In genomic region chr5:28957450-28957849, GRCh38 we compare ENCODE assay signal across 25 cellular contexts.
DNase-seq lines count a peak whose midpoint lies in the region; FAIRE-seq and TF ChIP-seq lines count a peak whose summit lies in the region.
"Had no signal": no experiment of that assay in that cellular context is flagged by ENCODE, and none has a peak within 500 bp of the region (broad histone marks: within the 10 kb centered on the region; RNA-seq: fewer than 3 reads in every experiment).

No MANE protein-coding gene starts in this region.

- H3K4me1 ChIP-seq in A673 (ENCODE audit: insufficient read depth, low read length, poor library complexity, severe bottlenecking), result no peaks in the 10 kb centered on the region
- H3K4me1 ChIP-seq in endothelial cell of umbilical vein (ENCODE audit: control insufficient read depth, extremely low read depth, insufficient read depth, low read length), result no peaks in the 10 kb centered on the region
- H3K4me1 ChIP-seq: A549, BE2C, BLaER1 had no signal

- H3K9me3 ChIP-seq in A673 (ENCODE audit: low read depth, low read length, poor library complexity, severe bottlenecking), result no peaks in the 10 kb centered on the region
- H3K9me3 ChIP-seq in endothelial cell of umbilical vein (replicated peaks; ENCODE audit: control insufficient read depth, insufficient read depth, low read length), result no peaks in the 10 kb centered on the region
- H3K9me3 ChIP-seq: A549, BE2C had no signal

- CTCF ChIA-PET in A673 (lab: Charles Lee), result no interaction called here
- CTCF ChIA-PET in endothelial cell of umbilical vein (lab: Charles Lee), result no interaction called here

- TF ChIP-seq CTCF in A673 (conservative IDR thresholded peaks at IDR 0.05; ENCODE audit: low read depth, low read length) (no peak), endothelial cell of umbilical vein (IDR thresholded peaks at IDR 0.05; ENCODE audit: extremely low read depth in 1 of 2, insufficient read depth in 1 of 2, low read depth in 1 of 2, low read length in 2 of 2) (no peak)

- intact Hi-C loops in A673 (cut with micrococcal nuclease; ENCODE audit: unreplicated experiment) (no loop called here), endothelial cell of umbilical vein (cut with micrococcal nuclease) (no loop called here)

- H3K79me2 ChIP-seq in endothelial cell of umbilical vein (ENCODE audit: control insufficient read depth, insufficient read depth, low read length), result no peaks in the 10 kb centered on the region

- DNase-seq in A673 (ENCODE audit: low spot score), result peak; percentile 0
- DNase-seq in amniotic epithelial cell (ENCODE audit: low read depth), result peak; percentile 16
- DNase-seq in endothelial cell of umbilical vein (ENCODE audit: low read depth, low spot score), result no peak
- no peak for DNase-seq in HUDEP-2 (lab: John Stamatoyannopoulos, UW; ENCODE audit: unreplicated experiment in 76 of 76)
- DNase-seq in anterior cingulate cortex (lab: John Stamatoyannopoulos, UW), result no peak
- DNase-seq: ACHN; BE2C; C1 segment of cervical spinal cord; CD4-positive, alpha-beta memory T cell; CD4-positive, CD25-positive, alpha-beta regulatory T cell; CD8-positive, alpha-beta memory T cell; COR-L47; DMS 273 treated with DMSO at 0.1 percent for 48 hours; DMS153; DMS53; DMS79; DND-41; EL; GDM1 had no signal

- dilution Hi-C loops in endothelial cell of umbilical vein (cut with MboI; ENCODE audit: extremely low pct_ligation_motif_present, low sequenced_read_pairs), result no loop called here

- POLR2A ChIA-PET in A673 (lab: Charles Lee; ENCODE audit: low non-redundant PET), result no interaction called here
- POLR2A ChIA-PET in endothelial cell of umbilical vein (lab: Charles Lee), result no interaction called here

- no peaks in the 10 kb centered on the region for H4K20me1 ChIP-seq in endothelial cell of umbilical vein (replicated peaks; ENCODE audit: control insufficient read depth, extremely low read depth, insufficient read depth, low read length)
- H4K20me1 ChIP-seq: BLaER1 had no signal

- H3K9ac ChIP-seq in endothelial cell of umbilical vein (replicated peaks; ENCODE audit: extremely low read depth, insufficient read depth, low read length), result no peak overlapping the region
- H3K9ac ChIP-seq: BLaER1 had no signal

- no peak for TF ChIP-seq POLR2A in endothelial cell of umbilical vein (IDR thresholded peaks at IDR 0.05; ENCODE audit: low read depth, low read length)

- no peak overlapping the region for H3K4me2 ChIP-seq in endothelial cell of umbilical vein (ENCODE audit: insufficient read depth, low read length)
- H3K4me2 ChIP-seq: A549, BLaER1 had no signal

- H3K27me3 ChIP-seq in A673 (replicated peaks; ENCODE audit: insufficient read depth, low read depth, low read length, poor library complexity) (no peaks in the 10 kb centered on the region), endothelial cell of umbilical vein (ENCODE audit: control insufficient read depth in 2 of 2, insufficient read depth in 2 of 2, low read length in 2 of 2) (no peaks in the 10 kb centered on the region)
- H3K27me3 ChIP-seq: BE2C, BLaER1 had no signal

- no TSS peak for BruUV-seq in A673 (replicated peaks; lab: Mats Ljungman, UMichigan)
- BruUV-seq in endothelial cell of umbilical vein (replicated peaks; lab: Mats Ljungman, UMichigan), result no TSS peak

- H3K4me3 ChIP-seq in A673 (ENCODE audit: low read depth, low read length, poor library complexity, severe bottlenecking) (no peak overlapping the region), endothelial cell of umbilical vein (replicated peaks in 1 of 3; ENCODE audit: insufficient read depth in 1 of 3, low read depth in 1 of 3, low read length in 3 of 3) (no peak overlapping the region)
- H3K4me3 ChIP-seq: A549, BLaER1, GM12878 had no signal

- no peak overlapping the region for H3K27ac ChIP-seq in A673 (ENCODE audit: low read depth, low read length, poor library complexity, severe bottlenecking)
- no peak overlapping the region for H3K27ac ChIP-seq in endothelial cell of umbilical vein (ENCODE audit: insufficient read depth, low read depth, low read length)
- H3K27ac ChIP-seq: 22Rv1, A549, BLaER1 had no signal

- no peak overlapping the region for H2AFZ ChIP-seq in endothelial cell of umbilical vein (ENCODE audit: low read depth, low read length)

- H3K36me3 ChIP-seq in A673 (ENCODE audit: insufficient read depth, low read length, poor library complexity, severe bottlenecking) (no peaks in the 10 kb centered on the region), endothelial cell of umbilical vein (ENCODE audit: control insufficient read depth in 2 of 2, extremely low read depth in 1 of 2, insufficient read depth in 2 of 2, low read length in 2 of 2) (no peaks in the 10 kb centered on the region)
- H3K36me3 ChIP-seq: BE2C, BLaER1 had no signal

- H3K9me1 ChIP-seq in endothelial cell of umbilical vein (replicated peaks; ENCODE audit: control insufficient read depth, extremely low read depth, insufficient read depth, low read length), result no peaks in the 10 kb centered on the region

- FAIRE-seq in endothelial cell of umbilical vein (lab: Jason Lieb, UNC), result peak; percentile 31
- FAIRE-seq: A549, GM12878, GM12892, GM18507 had no signal

TF ChIP-seq in endothelial cell of umbilical vein, 7 proteins besides CTCF, POLR2A, EP300 and RAD21:
- TF ChIP-seq JUN (IDR thresholded peaks at IDR 0.05; ENCODE audit: borderline replicate concordance, insufficient read depth, insufficient read length, low read depth), result no peak
- no peak for TF ChIP-seq MYC (IDR thresholded peaks at IDR 0.05; ENCODE audit: low read depth, low read length)
- TF ChIP-seq POLR2AphosphoS5 (IDR thresholded peaks at IDR 0.05; ENCODE audit: insufficient read depth, low read depth, low read length), result no peak

Comparison
In these comparisons a context has a peak if more than half of its experiments do, and no peak if none do; other contexts are left out.
1. DNase-seq: peak in A673 (single experiment) and amniotic epithelial cell (single experiment); none in endothelial cell of umbilical vein (single experiment), HUDEP-2 (0 of 76) and anterior cingulate cortex (0 of 58).